In the genomic region with DNA sequence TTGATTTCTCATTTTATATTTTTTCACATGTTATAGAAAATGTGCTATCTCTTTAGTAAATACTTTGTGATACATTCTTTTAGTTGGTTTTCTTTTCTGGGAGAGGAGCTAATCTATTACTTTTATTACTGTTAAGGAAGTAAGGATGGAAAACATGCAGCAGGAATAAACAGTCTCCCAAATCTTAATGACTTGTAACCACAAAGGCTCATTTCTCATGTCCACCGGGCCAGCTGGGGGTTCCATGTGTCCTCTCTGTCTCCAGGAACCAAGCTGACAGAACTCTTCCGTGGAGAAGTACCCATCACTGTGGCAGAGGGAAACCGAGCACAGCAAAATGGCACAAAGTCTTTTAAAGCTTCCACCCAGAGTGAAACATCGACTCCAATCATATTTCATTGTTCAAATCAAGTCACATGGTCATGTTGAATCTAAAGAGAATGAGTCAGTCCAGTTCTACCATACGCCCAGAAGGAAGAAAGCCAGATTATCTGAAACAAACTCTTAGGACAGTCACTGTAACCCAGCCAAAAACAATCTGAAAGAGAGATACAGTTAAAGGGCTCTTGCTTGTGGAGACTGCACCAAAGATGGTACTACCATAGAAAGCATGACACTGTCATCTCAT, we compare ENCODE assay signal across 15 cellular contexts.
DNase-seq lines count a peak whose midpoint lies in the region; ATAC-seq and TF ChIP-seq lines count a peak whose summit lies in the region.
"Had no signal": no experiment of that assay in that cellular context is flagged by ENCODE, and none has a peak within 500 bp of the region (broad histone marks: within the 10 kb centered on the region; RNA-seq: fewer than 3 reads in every experiment).

No MANE protein-coding gene starts in this region.

- no peak overlapping the region for H3K4me3 ChIP-seq in HFF-Myc (replicated peaks; ENCODE audit: low read depth, low read length)
- no peak overlapping the region for H3K4me3 ChIP-seq in fibroblast of pulmonary artery (replicated peaks; ENCODE audit: low read depth, low read length)
- H3K4me3 ChIP-seq: heart left ventricle, skin epidermis had no signal

- TF ChIP-seq CTCF in HFF-Myc (IDR thresholded peaks at IDR 0.05; ENCODE audit: low read depth, low read length, missing control alignments) = no peak
- no peak for TF ChIP-seq CTCF in fibroblast of pulmonary artery (IDR thresholded peaks at IDR 0.05; ENCODE audit: low read length, missing control alignments)

- in situ Hi-C loops in SK-MEL-5 (cut with HindIII; ENCODE audit: low pct_unique_long_range_greater_than_20kb, low sequenced_read_pairs) = no loop called here

- no peaks in the 10 kb centered on the region for H3K9me3 Mint-ChIP-seq in activated T-cell treated with anti-CD3 and anti-CD28 coated beads, Interleukin-2, amount 50 U/mL, for 24 hours

- no peaks in the 10 kb centered on the region for H3K4me1 Mint-ChIP-seq in activated T-cell treated with anti-CD3 and anti-CD28 coated beads, Interleukin-2, amount 50 U/mL, for 24 hours (ENCODE audit: low read depth)
- H3K4me1 Mint-ChIP-seq: nephron had no signal

- H3K27me3 Mint-ChIP-seq in activated T-cell treated with anti-CD3 and anti-CD28 coated beads, Interleukin-2, amount 50 U/mL, for 24 hours = no peaks in the 10 kb centered on the region

- no peaks in the 10 kb centered on the region for H3K36me3 Mint-ChIP-seq in activated T-cell treated with anti-CD3 and anti-CD28 coated beads, Interleukin-2, amount 50 U/mL, for 24 hours (ENCODE audit: low read depth)

- no peak overlapping the region for H3K27ac Mint-ChIP-seq in activated T-cell treated with anti-CD3 and anti-CD28 coated beads, Interleukin-2, amount 50 U/mL, for 24 hours
- H3K27ac Mint-ChIP-seq: nephron had no signal

- DNase-seq in HFF-Myc (ENCODE audit: extremely low read depth, low read depth) = peak; percentile 22
- peak; percentile 37 for DNase-seq in SK-MEL-5 (ENCODE audit: low read depth, low spot score)
- peak; percentile 81 for DNase-seq in fibroblast of pulmonary artery (ENCODE audit: low read depth)
- DNase-seq in renal cortical epithelial cell (ENCODE audit: low read depth) = peak; percentile 37
- DNase-seq in activated T-cell treated with anti-CD3 and anti-CD28 coated beads, Interleukin-2, amount 50 U/mL, for 24 hours = no peak
- DNase-seq in T-helper 9 cell = no peak
- DNase-seq: activated CD4-positive, CD25-positive, alpha-beta regulatory T cell; Caco-2; heart left ventricle; NCI-H2081 had no signal

- ATAC-seq in HG03159 (IDR thresholded peaks at IDR 0.05; ENCODE audit: unreplicated experiment) = no peak
- no peak for ATAC-seq in HG03469 (IDR thresholded peaks at IDR 0.05; ENCODE audit: unreplicated experiment)
- ATAC-seq: left lobe of liver had no signal

- H3K4me3 Mint-ChIP-seq in activated T-cell treated with anti-CD3 and anti-CD28 coated beads, Interleukin-2, amount 50 U/mL, for 24 hours = no peak overlapping the region
- H3K4me3 Mint-ChIP-seq: nephron had no signal

Comparison
In these comparisons a context has a peak if more than half of its experiments do, and no peak if none do; other contexts are left out.
1. DNase-seq: peak in HFF-Myc (single experiment), SK-MEL-5 (single experiment), fibroblast of pulmonary artery (single experiment) and renal cortical epithelial cell (single experiment); none in activated T-cell treated with anti-CD3 and anti-CD28 coated beads, Interleukin-2, amount 50 U/mL, for 24 hours (single experiment) and T-helper 9 cell (single experiment).